1 cellular context compared by ENCODE assay signal in genomic region chr4:1808851-1809753, GRCh38.
A peak's percentile ranks its signal among the peaks of the same experiment; 100 is the strongest.
TF ChIP-seq lines count a peak whose summit lies in the region.

No MANE protein-coding gene starts in this region.

TF ChIP-seq in HepG2, 621 proteins besides CTCF, POLR2A, EP300 and RAD21 (continued from another document):
- TF ChIP-seq TIGD3 (CRISPR knock-in tag; IDR thresholded peaks at IDR 0.05; ENCODE audit: borderline replicate concordance) = no peak
- no peak for TF ChIP-seq MBNL3 (CRISPR knock-in tag; conservative IDR thresholded peaks at IDR 0.05)
- peak; percentile 41; the same call in 1 of the 2 replicates for TF ChIP-seq POLR2AphosphoS5 (IDR thresholded peaks at IDR 0.05; ENCODE audit: low read depth, low read length)
- no peak for TF ChIP-seq PHF8 (CRISPR knock-in tag; IDR thresholded peaks at IDR 0.05)
- TF ChIP-seq JUNB (CRISPR knock-in tag; IDR thresholded peaks at IDR 0.05; ENCODE audit: borderline replicate concordance) = 0 out of 2 replicates have a peak, but pooled peaks have one; percentile 13
- peak; percentile 99 for TF ChIP-seq AGO2 (optimal IDR thresholded peaks at IDR 0.05; ENCODE audit: low read depth, low read length)
- no peak for TF ChIP-seq ZBED4 (CRISPR knock-in tag; IDR thresholded peaks at IDR 0.05; ENCODE audit: borderline replicate concordance)
- TF ChIP-seq ASH2L (IDR thresholded peaks at IDR 0.05; ENCODE audit: insufficient read length, low read depth, low read length) = no peak
- no peak for TF ChIP-seq ZNF225 (CRISPR knock-in tag; IDR thresholded peaks at IDR 0.05)
- TF ChIP-seq TEF (CRISPR knock-in tag; IDR thresholded peaks at IDR 0.05) = no peak
- TF ChIP-seq NFE2L1 (CRISPR knock-in tag; IDR thresholded peaks at IDR 0.05; ENCODE audit: borderline replicate concordance) = 0 out of 2 replicates have a peak, but pooled peaks have one; percentile 21
- TF ChIP-seq ZNF263 (CRISPR knock-in tag; IDR thresholded peaks at IDR 0.05) = peak; percentile 97
- no peak for TF ChIP-seq ARID3A (IDR thresholded peaks at IDR 0.05; ENCODE audit: low read depth, low read length)
- TF ChIP-seq ZNF160 (CRISPR knock-in tag; IDR thresholded peaks at IDR 0.05) = no peak
- TF ChIP-seq RARA (CRISPR knock-in tag; IDR thresholded peaks at IDR 0.05) = no peak
- TF ChIP-seq DBP (CRISPR knock-in tag; IDR thresholded peaks at IDR 0.05; ENCODE audit: not compliant biosample characterization) = no peak
- TF ChIP-seq ZFP36L2 (CRISPR knock-in tag; IDR thresholded peaks at IDR 0.05) = no peak
- TF ChIP-seq HMGXB4 (CRISPR knock-in tag; IDR thresholded peaks at IDR 0.05; ENCODE audit: borderline replicate concordance in 1 of 2, low read depth in 1 of 2) = no peak
- TF ChIP-seq ZNF616 (CRISPR knock-in tag; IDR thresholded peaks at IDR 0.05; ENCODE audit: low read depth) = no peak
- no peak for TF ChIP-seq ZNF713 (CRISPR knock-in tag; IDR thresholded peaks at IDR 0.05)
- no peak for TF ChIP-seq MAZ (IDR thresholded peaks at IDR 0.05; ENCODE audit: borderline replicate concordance, low read depth, low read length)
- TF ChIP-seq MAZ (CRISPR knock-in tag; IDR thresholded peaks at IDR 0.05; ENCODE audit: low read depth) = no peak
- no peak for TF ChIP-seq NR1H2 (CRISPR knock-in tag; IDR thresholded peaks at IDR 0.05; ENCODE audit: borderline replicate concordance, low read depth)
- 0 out of 2 replicates have a peak, but pooled peaks have one; percentile 8 for TF ChIP-seq RBFOX2 (IDR thresholded peaks at IDR 0.05; ENCODE audit: low read depth, low read length)
- TF ChIP-seq TBX3 (IDR thresholded peaks at IDR 0.05; ENCODE audit: borderline replicate concordance) = no peak
- no peak for TF ChIP-seq ZNF557 (CRISPR knock-in tag; IDR thresholded peaks at IDR 0.05)
- no peak for TF ChIP-seq ZSCAN31 (CRISPR knock-in tag; IDR thresholded peaks at IDR 0.05; ENCODE audit: low read depth)
- no peak for TF ChIP-seq SP140L (CRISPR knock-in tag; IDR thresholded peaks at IDR 0.05; ENCODE audit: borderline replicate concordance)
TF ChIP-seq in HepG2: peak in this region for 23.
